39 cellular contexts compared by ENCODE assay signal in the genomic region with DNA sequence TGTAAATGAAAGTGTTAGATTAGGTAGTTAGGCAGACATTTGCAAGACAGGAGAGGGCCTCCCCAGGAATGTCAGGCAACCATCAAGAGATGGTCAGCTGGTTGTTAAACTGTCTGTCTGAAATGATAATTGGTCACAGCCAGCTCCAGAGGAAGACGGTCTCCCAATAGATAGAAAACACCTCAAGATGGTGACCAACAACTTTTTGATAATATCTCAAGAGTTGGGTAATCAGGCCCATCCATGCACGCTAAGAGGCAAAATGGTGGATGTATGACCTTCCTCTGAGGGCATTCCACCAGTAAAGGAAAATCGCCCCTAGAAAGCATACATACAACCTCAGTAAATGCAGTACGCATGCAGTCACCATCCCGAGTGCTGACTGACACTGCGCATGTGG.
"Had no signal": no experiment of that assay in that cellular context is flagged by ENCODE, and none has a peak within 500 bp of the region (broad histone marks: within the 10 kb centered on the region; RNA-seq: fewer than 3 reads in every experiment).

No MANE protein-coding gene starts in this region.

- H3K9me3 ChIP-seq: adrenal gland, ascending aorta, body of pancreas had no signal

- H3K27ac ChIP-seq: adrenal gland, ascending aorta, body of pancreas, brain microvascular endothelial cell, breast epithelium, cardiac muscle cell had no signal

- ATAC-seq: activated naive CD4-positive, alpha-beta T cell treated with anti-CD3 and anti-CD28 coated beads, Interleukin-2, amount 50 U/mL, for 72 hours; activated naive CD8-positive, alpha-beta T cell treated with anti-CD3 and anti-CD28 coated beads, Interleukin-2, amount 50 U/mL, for 24 hours; activated T-cell treated with anti-CD3 and anti-CD28 coated beads, Interleukin-2, amount 50 U/mL, for 4 hours; activated T-cell treated with anti-CD3 and anti-CD28 coated beads, Interleukin-2, amount 50 U/mL, for 72 hours; activated T-helper 17 cell treated with anti-CD3 and anti-CD28 coated beads, Interleukin-2, amount 50 U/mL, for 72 hours; body of pancreas had no signal

- DNase-seq: activated effector memory CD4-positive, alpha-beta T cell treated with anti-CD3 and anti-CD28 coated beads, Interleukin-2, amount 50 U/mL, for 16 hours; activated effector memory CD4-positive, alpha-beta T cell treated with Interleukin-2 at 50 U/mL for 16 hours; activated gamma-delta T cell; activated gamma-delta T cell treated with Interleukin-2 at 50 U/mL for 16 hours; activated naive CD4-positive, alpha-beta T cell; activated naive CD4-positive, alpha-beta T cell treated with anti-CD3 and anti-CD28 coated beads for 36 hours; activated naive CD4-positive, alpha-beta T cell treated with anti-CD3 and anti-CD28 coated beads, Interleukin-2, amount 10 ng/mL, durations not matched to agents 7 days and 5 days; activated naive CD4-positive, alpha-beta T cell treated with anti-CD3 and anti-CD28 coated beads, Interleukin-2, amount 50 U/mL, for 16 hours; activated naive CD4-positive, alpha-beta T cell treated with Interleukin-2 at 50 U/mL for 16 hours; activated naive CD8-positive, alpha-beta T cell treated with anti-CD3 and anti-CD28 coated beads for 36 hours; activated naive CD8-positive, alpha-beta T cell treated with anti-CD3 and anti-CD28 coated beads, Interleukin-2, amount 10 ng/mL, durations not matched to agents 7 days and 5 days; activated naive CD8-positive, alpha-beta T cell treated with anti-CD3 and anti-CD28 coated beads, Interleukin-2, amount 50 U/mL, for 24 hours; activated T-cell treated with anti-CD3 and anti-CD28 coated beads, Interleukin-2, amount 50 U/mL, for 4 hours; activated T-cell treated with anti-CD3 and anti-CD28 coated beads, Interleukin-2, amount 50 U/mL, for 48 hours; activated T-cell treated with anti-CD3 and anti-CD28 coated beads, Interleukin-2, amount 50 U/mL, for 72 hours; adrenal gland; amniotic stem cell; amygdala; anterior cingulate cortex; aorta; body of pancreas; brain microvascular endothelial cell; caudate nucleus; central memory CD4-positive, alpha-beta T cell; cerebellar nuclear complex had no signal

- H3K4me3 Mint-ChIP-seq: activated naive CD4-positive, alpha-beta T cell treated with anti-CD3 and anti-CD28 coated beads for 36 hours; activated naive CD4-positive, alpha-beta T cell treated with anti-CD3 and anti-CD28 coated beads, Interleukin-2, amount 10 ng/mL, durations not matched to agents 7 days and 5 days; activated naive CD4-positive, alpha-beta T cell treated with anti-CD3 and anti-CD28 coated beads, Interleukin-2, amount 50 U/mL, for 24 hours; activated naive CD8-positive, alpha-beta T cell; activated naive CD8-positive, alpha-beta T cell treated with anti-CD3 and anti-CD28 coated beads for 36 hours; activated naive CD8-positive, alpha-beta T cell treated with anti-CD3 and anti-CD28 coated beads, Interleukin-2, amount 10 ng/mL, durations not matched to agents 7 days and 5 days; activated naive CD8-positive, alpha-beta T cell treated with anti-CD3 and anti-CD28 coated beads, Interleukin-2, amount 50 U/mL, for 24 hours; activated T-cell treated with anti-CD3 and anti-CD28 coated beads, Interleukin-2, amount 50 U/mL, for 4 hours; activated T-cell treated with anti-CD3 and anti-CD28 coated beads, Interleukin-2, amount 50 U/mL, for 72 hours; activated T-helper 1 cell treated with anti-CD3 and anti-CD28 coated beads, Interleukin-12 subunit alpha, Interleukin-12 subunit beta, Interleukin-2, Interleukin-4 antibody, amounts not matched to agents 30 ng/mL and 10 ng/mL and 1 ng/mL, durations not matched to agents 14 hours and 24 hours and 36 hours; activated T-helper 17 cell treated with anti-CD3 and anti-CD28 coated beads, Interleukin-2, amount 50 U/mL, for 72 hours; brain; central memory CD8-positive, alpha-beta T cell had no signal

- H3K27ac Mint-ChIP-seq: activated naive CD4-positive, alpha-beta T cell treated with anti-CD3 and anti-CD28 coated beads for 36 hours; activated naive CD4-positive, alpha-beta T cell treated with anti-CD3 and anti-CD28 coated beads, Interleukin-2, amount 10 ng/mL, durations not matched to agents 7 days and 5 days; activated naive CD4-positive, alpha-beta T cell treated with anti-CD3 and anti-CD28 coated beads, Interleukin-2, amount 50 U/mL, for 24 hours; activated naive CD4-positive, alpha-beta T cell treated with anti-CD3 and anti-CD28 coated beads, Interleukin-2, amount 50 U/mL, for 72 hours; activated naive CD8-positive, alpha-beta T cell; activated naive CD8-positive, alpha-beta T cell treated with anti-CD3 and anti-CD28 coated beads for 36 hours; activated naive CD8-positive, alpha-beta T cell treated with anti-CD3 and anti-CD28 coated beads, Interleukin-2, amount 10 ng/mL, durations not matched to agents 7 days and 5 days; activated naive CD8-positive, alpha-beta T cell treated with anti-CD3 and anti-CD28 coated beads, Interleukin-2, amount 50 U/mL, for 24 hours; activated T-cell treated with anti-CD3 and anti-CD28 coated beads, Interleukin-2, amount 50 U/mL, for 72 hours; activated T-helper 1 cell treated with anti-CD3 and anti-CD28 coated beads, Interleukin-12 subunit alpha, Interleukin-12 subunit beta, Interleukin-2, Interleukin-4 antibody, amounts not matched to agents 30 ng/mL and 10 ng/mL and 1 ng/mL, durations not matched to agents 14 hours and 24 hours and 36 hours; activated T-helper 17 cell treated with anti-CD3 and anti-CD28 coated beads, Interleukin-2, amount 50 U/mL, for 72 hours; activated T-helper 2 cell treated with anti-CD3 and anti-CD28 coated beads, Interferon-gamma antibody, Interleukin-2, Interleukin-4, amounts not matched to agents 10 μg/mL and 5 μg/mL and 100 μg/mL, durations not matched to agents 14 hours and 24 hours and 36 hours; brain had no signal

- FAIRE-seq: astrocyte, bronchial epithelial cell, colon had no signal

- H3K27me3 ChIP-seq: adrenal gland, ascending aorta, body of pancreas, brain microvascular endothelial cell, breast epithelium, cardiac muscle cell had no signal

- H3K36me3 Mint-ChIP-seq: activated naive CD4-positive, alpha-beta T cell treated with anti-CD3 and anti-CD28 coated beads, Interleukin-2, amount 10 ng/mL, durations not matched to agents 7 days and 5 days; activated naive CD4-positive, alpha-beta T cell treated with anti-CD3 and anti-CD28 coated beads, Interleukin-2, amount 50 U/mL, for 24 hours; activated naive CD8-positive, alpha-beta T cell; activated naive CD8-positive, alpha-beta T cell treated with anti-CD3 and anti-CD28 coated beads for 36 hours; activated naive CD8-positive, alpha-beta T cell treated with anti-CD3 and anti-CD28 coated beads, Interleukin-2, amount 10 ng/mL, durations not matched to agents 7 days and 5 days; brain had no signal

- H3K4me3 ChIP-seq: adrenal gland, ascending aorta, body of pancreas, breast epithelium, cardiac muscle cell had no signal

- H3K9me3 Mint-ChIP-seq: activated naive CD4-positive, alpha-beta T cell treated with anti-CD3 and anti-CD28 coated beads, Interleukin-2, amount 10 ng/mL, durations not matched to agents 7 days and 5 days; activated naive CD4-positive, alpha-beta T cell treated with anti-CD3 and anti-CD28 coated beads, Interleukin-2, amount 50 U/mL, for 24 hours; activated naive CD8-positive, alpha-beta T cell treated with anti-CD3 and anti-CD28 coated beads, Interleukin-2, amount 10 ng/mL, durations not matched to agents 7 days and 5 days; activated naive CD8-positive, alpha-beta T cell treated with anti-CD3 and anti-CD28 coated beads, Interleukin-2, amount 50 U/mL, for 24 hours; activated T-helper 1 cell treated with anti-CD3 and anti-CD28 coated beads, Interleukin-12 subunit alpha, Interleukin-12 subunit beta, Interleukin-2, Interleukin-4 antibody, amounts not matched to agents 30 ng/mL and 10 ng/mL and 1 ng/mL, durations not matched to agents 14 hours and 24 hours and 36 hours; activated T-helper 17 cell treated with anti-CD3 and anti-CD28 coated beads, Interleukin-2, amount 50 U/mL, for 72 hours; activated T-helper 2 cell treated with anti-CD3 and anti-CD28 coated beads, Interferon-gamma antibody, Interleukin-2, Interleukin-4, amounts not matched to agents 10 μg/mL and 5 μg/mL and 100 μg/mL, durations not matched to agents 14 hours and 24 hours and 36 hours; central memory CD8-positive, alpha-beta T cell had no signal

- H3K4me1 ChIP-seq: ascending aorta, breast epithelium had no signal

- H3K36me3 ChIP-seq: adrenal gland, ascending aorta, brain microvascular endothelial cell, breast epithelium, cardiac muscle cell had no signal

- H3K4me1 Mint-ChIP-seq: activated naive CD4-positive, alpha-beta T cell treated with anti-CD3 and anti-CD28 coated beads, Interleukin-2, amount 10 ng/mL, durations not matched to agents 7 days and 5 days; activated naive CD4-positive, alpha-beta T cell treated with anti-CD3 and anti-CD28 coated beads, Interleukin-2, amount 50 U/mL, for 24 hours; activated naive CD8-positive, alpha-beta T cell treated with anti-CD3 and anti-CD28 coated beads for 36 hours; activated naive CD8-positive, alpha-beta T cell treated with anti-CD3 and anti-CD28 coated beads, Interleukin-2, amount 10 ng/mL, durations not matched to agents 7 days and 5 days; activated naive CD8-positive, alpha-beta T cell treated with anti-CD3 and anti-CD28 coated beads, Interleukin-2, amount 50 U/mL, for 24 hours; activated T-helper 17 cell treated with anti-CD3 and anti-CD28 coated beads, Interleukin-2, amount 50 U/mL, for 72 hours; central memory CD8-positive, alpha-beta T cell had no signal
